ENCODE assay signal across 25 cellular contexts in the genomic region with DNA sequence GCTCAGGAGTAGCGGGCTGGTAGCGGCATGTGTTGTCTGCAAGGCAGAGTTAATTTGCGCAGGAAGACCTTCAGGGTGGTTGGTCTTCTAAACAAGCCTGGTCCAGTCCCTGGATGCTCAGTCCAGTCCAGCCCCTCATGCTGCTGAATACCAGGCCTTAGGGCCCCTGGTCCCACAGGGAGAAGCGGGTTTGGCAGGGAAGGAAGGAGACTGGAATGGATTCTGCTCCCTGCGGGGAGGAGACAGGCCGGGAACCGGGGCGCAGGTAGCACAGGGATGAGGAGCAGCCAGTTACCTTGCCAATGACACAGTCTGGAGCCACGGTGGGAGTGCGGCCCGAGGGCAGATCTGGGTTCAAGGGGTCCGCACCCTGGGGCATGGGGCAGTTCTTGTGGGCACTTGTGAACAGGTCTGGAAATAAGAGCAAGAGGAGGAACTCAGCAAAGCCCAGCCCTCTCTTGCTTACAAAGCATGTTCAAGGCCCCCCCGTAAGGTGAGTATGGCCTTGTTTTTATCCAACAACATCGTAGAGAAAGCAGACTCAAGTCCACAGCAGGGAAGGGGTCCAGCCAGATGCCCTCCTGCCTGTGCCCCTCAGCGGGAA. TPM values are rescaled to one million over a fixed set of nuclear protein-coding genes. Genes with fewer than 3 reads are reported as not detected.
"Had no signal": no experiment of that assay in that cellular context is flagged by ENCODE, and none has a peak within 500 bp of the region (broad histone marks: within the 10 kb centered on the region; RNA-seq: fewer than 3 reads in every experiment).

No MANE protein-coding gene starts in this region.

- H3K27ac ChIP-seq: coronary artery, prostate gland, right atrium auricular region, thyroid gland had no signal

- ATAC-seq: activated naive CD8-positive, alpha-beta T cell treated with anti-CD3 and anti-CD28 coated beads, Interleukin-2, amount 50 U/mL, for 24 hours; activated T-helper 17 cell treated with anti-CD3 and anti-CD28 coated beads, Interleukin-2, amount 50 U/mL, for 72 hours; left lobe of liver had no signal

- H3K36me3 Mint-ChIP-seq: brain had no signal

- FAIRE-seq: endometrium, kidney, urothelium cell line had no signal

- H3K27ac Mint-ChIP-seq: activated naive CD8-positive, alpha-beta T cell treated with anti-CD3 and anti-CD28 coated beads, Interleukin-2, amount 50 U/mL, for 24 hours; activated T-helper 17 cell treated with anti-CD3 and anti-CD28 coated beads, Interleukin-2, amount 50 U/mL, for 72 hours had no signal

- H3K9me3 Mint-ChIP-seq: activated CD4-positive, alpha-beta T cell treated with anti-CD3 and anti-CD28 coated beads, Interleukin-2, amount 10 ng/mL, durations not matched to agents 24 days and 14 days; activated naive CD8-positive, alpha-beta T cell treated with anti-CD3 and anti-CD28 coated beads, Interleukin-2, amount 50 U/mL, for 24 hours; activated T-helper 17 cell treated with anti-CD3 and anti-CD28 coated beads, Interleukin-2, amount 50 U/mL, for 72 hours; brain; nephron had no signal

- H3K4me1 ChIP-seq: prostate gland had no signal

- H3K9me3 ChIP-seq: prostate gland, right atrium auricular region, thyroid gland had no signal

- H3K27me3 ChIP-seq: right atrium auricular region, thyroid gland had no signal

- H3K4me3 ChIP-seq: coronary artery, lung, prostate gland, right atrium auricular region, thyroid gland had no signal

- H3K4me1 Mint-ChIP-seq: activated naive CD8-positive, alpha-beta T cell treated with anti-CD3 and anti-CD28 coated beads, Interleukin-2, amount 50 U/mL, for 24 hours had no signal

- H3K36me3 ChIP-seq: prostate gland, right atrium auricular region, thyroid gland had no signal

- H3K4me3 Mint-ChIP-seq: activated naive CD8-positive, alpha-beta T cell treated with anti-CD3 and anti-CD28 coated beads, Interleukin-2, amount 50 U/mL, for 24 hours; activated T-helper 17 cell treated with anti-CD3 and anti-CD28 coated beads, Interleukin-2, amount 50 U/mL, for 72 hours; brain; nephron had no signal

- DNase-seq: activated CD4-positive, alpha-beta T cell treated with anti-CD3 and anti-CD28 coated beads, Interleukin-2, amount 10 ng/mL, durations not matched to agents 24 days and 14 days; activated naive CD4-positive, alpha-beta T cell treated with Interleukin-2 at 50 U/mL for 16 hours; activated naive CD8-positive, alpha-beta T cell treated with anti-CD3 and anti-CD28 coated beads, Interleukin-2, amount 50 U/mL, for 24 hours; activated T-cell treated with anti-CD3 and anti-CD28 coated beads, Interleukin-2, amount 50 U/mL, for 1 hour; erythroblast; foreskin melanocyte; kidney; midbrain; occipital lobe; stimulated activated CD4-positive, alpha-beta T cell treated with anti-CD3 and anti-CD28 coated beads, Interleukin-12 subunit alpha, Interleukin-12 subunit beta, amount 100 ng/mL, for 4 hours; stimulated activated CD4-positive, alpha-beta T cell treated with anti-CD3 and anti-CD28 coated beads, Interleukin-1b, Interleukin-23, amount 100 ng/mL, for 48 hours; stimulated activated CD8-positive, alpha-beta memory T cell treated with anti-CD3 and anti-CD28 coated beads, Interleukin-4, amount 100 ng/mL, for 48 hours; stimulated activated naive CD4-positive, alpha-beta T cell; T1000; thyroid gland had no signal

RNA-seq across cellular contexts. Expression of gene FAM131C, which starts 10.1 kb away (rescaled TPM):
- total RNA-seq: left lobe of liver, lung, prostate gland had no signal
- polyA plus RNA-seq: lung had no signal

RNA-seq across cellular contexts. Expression of gene CLCNKB, which starts 19.7 kb away (rescaled TPM):
- total RNA-seq: activated CD4-positive, alpha-beta T cell treated with anti-CD3 and anti-CD28 coated beads, Interleukin-2, amount 10 ng/mL, durations not matched to agents 24 days and 14 days; left lobe of liver had no signal

RNA-seq across cellular contexts. Expression of gene CLCNKA, which starts 41.5 kb away (rescaled TPM):
- total RNA-seq: activated CD4-positive, alpha-beta T cell treated with anti-CD3 and anti-CD28 coated beads, Interleukin-2, amount 10 ng/mL, durations not matched to agents 24 days and 14 days; occipital lobe had no signal

RNA-seq across cellular contexts. Expression of gene HSPB7, which starts 45.5 kb away (rescaled TPM):
- total RNA-seq: activated CD4-positive, alpha-beta T cell treated with anti-CD3 and anti-CD28 coated beads, Interleukin-2, amount 10 ng/mL, durations not matched to agents 24 days and 14 days; activated T-helper 17 cell treated with anti-CD3 and anti-CD28 coated beads, Interleukin-2, amount 50 U/mL, for 72 hours; occipital lobe had no signal

RNA-seq across cellular contexts. Expression of gene SRARP, which starts 59.3 kb away (rescaled TPM):
- total RNA-seq: activated CD4-positive, alpha-beta T cell treated with anti-CD3 and anti-CD28 coated beads, Interleukin-2, amount 10 ng/mL, durations not matched to agents 24 days and 14 days; activated T-helper 17 cell treated with anti-CD3 and anti-CD28 coated beads, Interleukin-2, amount 50 U/mL, for 72 hours; left lobe of liver; lung had no signal
